ENCODE assay signal across 13 cellular contexts in the genomic region with DNA sequence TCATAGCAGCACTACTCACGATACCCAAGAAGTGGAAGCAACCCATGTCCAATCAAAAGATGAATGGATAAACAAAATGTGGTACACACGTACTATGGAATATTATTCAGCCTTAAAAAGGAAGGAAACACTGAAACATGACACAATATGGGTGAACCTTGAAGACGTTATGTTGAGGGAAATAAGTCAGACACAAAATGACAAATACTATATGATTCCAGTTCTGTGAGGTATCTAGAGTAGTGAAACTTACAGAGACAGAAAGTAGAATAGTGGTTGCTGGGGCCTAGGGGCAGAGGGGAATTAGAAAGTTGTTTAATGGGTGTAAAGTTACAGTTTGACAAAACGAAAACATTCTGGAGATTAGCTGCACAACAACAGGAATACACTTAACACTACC. TPM values are rescaled to one million over a fixed set of nuclear protein-coding genes. Genes with fewer than 3 reads are reported as not detected.
DNase-seq lines count a peak whose midpoint lies in the region; ATAC-seq and TF ChIP-seq lines count a peak whose summit lies in the region.
"Had no signal": no experiment of that assay in that cellular context is flagged by ENCODE, and none has a peak within 500 bp of the region (broad histone marks: within the 10 kb centered on the region; RNA-seq: fewer than 3 reads in every experiment).

No MANE protein-coding gene starts in this region.

- H3K27me3 Mint-ChIP-seq in activated T-helper 17 cell treated with anti-CD3 and anti-CD28 coated beads, Interleukin-2, amount 50 U/mL, for 72 hours = no peaks in the 10 kb centered on the region

- H3K4me3 ChIP-seq in GM12864 (ENCODE audit: low read depth, low read length) (no peak overlapping the region), gastrocnemius medialis (no peak overlapping the region)

- no peaks in the 10 kb centered on the region for H3K9me3 Mint-ChIP-seq in activated T-helper 17 cell treated with anti-CD3 and anti-CD28 coated beads, Interleukin-2, amount 50 U/mL, for 72 hours

- peaks cover 31 to 41% of the 10 kb centered on the region in 2 donors for H3K4me1 ChIP-seq in gastrocnemius medialis

- peaks cover 31% of the 10 kb centered on the region for H3K4me1 Mint-ChIP-seq in activated T-helper 17 cell treated with anti-CD3 and anti-CD28 coated beads, Interleukin-2, amount 50 U/mL, for 72 hours

- intact Hi-C loops in gastrocnemius medialis (cut with DNase I; ENCODE audit: low total_unique reads) = no loop called here

- peak overlapping the region; percentile 80 for H3K27ac Mint-ChIP-seq in activated T-helper 17 cell treated with anti-CD3 and anti-CD28 coated beads, Interleukin-2, amount 50 U/mL, for 72 hours

- no peaks in the 10 kb centered on the region for H3K36me3 ChIP-seq in gastrocnemius medialis

- no peaks in the 10 kb centered on the region for H3K27me3 ChIP-seq in gastrocnemius medialis

- H3K27ac ChIP-seq in gastrocnemius medialis = no peak overlapping the region

- peaks cover 12% of the 10 kb centered on the region for H3K36me3 Mint-ChIP-seq in activated T-helper 17 cell treated with anti-CD3 and anti-CD28 coated beads, Interleukin-2, amount 50 U/mL, for 72 hours (ENCODE audit: low read depth)

- DNase-seq in GM12864 (ENCODE audit: low read depth) = peak; percentile 33
- no peak for DNase-seq in gastrocnemius medialis
- no peak for DNase-seq in GF-D8 (lab: John Stamatoyannopoulos, UW)
- DNase-seq in NCI-H82 treated with DMSO at 0.1 percent for 48 hours (lab: John Stamatoyannopoulos, UW; ENCODE audit: unreplicated experiment) = no peak
- no peak for DNase-seq in mucosa of gallbladder (ENCODE audit: low spot score)
- DNase-seq: DMS79 treated with DMSO at 0.1 percent for 48 hours, left colon, NCI-H1694 had no signal

- no peak for TF ChIP-seq CTCF in GM12864 (IDR thresholded peaks at IDR 0.05; ENCODE audit: low read depth, low read length, missing control alignments)
- no peak for TF ChIP-seq CTCF in gastrocnemius medialis (IDR thresholded peaks at IDR 0.05 in 4 of 5, conservative IDR thresholded peaks at IDR 0.05 in 1 of 5)

- in situ Hi-C loops in gastrocnemius medialis (cut with MboI; ENCODE audit: low sequenced_read_pairs in 4 of 4) = no loop called here

- peak overlapping the region; percentile 65 for H3K4me3 Mint-ChIP-seq in activated T-helper 17 cell treated with anti-CD3 and anti-CD28 coated beads, Interleukin-2, amount 50 U/mL, for 72 hours

- no peak for TF ChIP-seq POLR2A in gastrocnemius medialis (IDR thresholded peaks at IDR 0.05)

- no peaks in the 10 kb centered on the region for H3K9me3 ChIP-seq in gastrocnemius medialis

- ATAC-seq in GM19438 (IDR thresholded peaks at IDR 0.05; ENCODE audit: low read depth, unreplicated experiment) (peak; percentile 91), HG02973 (IDR thresholded peaks at IDR 0.05; ENCODE audit: unreplicated experiment) (peak; percentile 86), gastrocnemius medialis (no peak)
- peak; percentile 95 for ATAC-seq in activated T-helper 17 cell treated with anti-CD3 and anti-CD28 coated beads, Interleukin-2, amount 50 U/mL, for 72 hours (replicated peaks)
- ATAC-seq: left colon, sciatic nerve, SK-N-SH treated with all-trans-retinoic acid at 6 μM for 48 hours had no signal

RNA-seq across cellular contexts. Expression of a gene that starts 24.7 kb away (rescaled TPM):
- total RNA-seq in activated T-helper 17 cell treated with anti-CD3 and anti-CD28 coated beads, Interleukin-2, amount 50 U/mL, for 72 hours = 10 to 100 TPM; 54.5 to 64.0 TPM
- 10 to 100 TPM in 2 of 4 donors, 1 to 10 TPM in 2; 7.7 to 14.2 (median 10.0) TPM for total RNA-seq in gastrocnemius medialis
- 75.4 TPM for total RNA-seq in mucosa of gallbladder

Comparison
In these comparisons a context has a peak if more than half of its experiments do, and no peak if none do; other contexts are left out.
1. ATAC-seq: peak in GM19438 (single experiment), HG02973 (single experiment) and activated T-helper 17 cell treated with anti-CD3 and anti-CD28 coated beads, Interleukin-2, amount 50 U/mL, for 72 hours (single experiment); none in gastrocnemius medialis (0 of 2).